Comparison of ENCODE assay signal across 8 cellular contexts in genomic region chr7:135160098-135160857, GRCh38. TPM values are rescaled to one million over a fixed set of nuclear protein-coding genes. Genes with fewer than 3 reads are reported as not detected.
A peak's percentile ranks its signal among the peaks of the same experiment; 100 is the strongest.
DNase-seq lines count a peak whose midpoint lies in the region; ATAC-seq and TF ChIP-seq lines count a peak whose summit lies in the region.

No MANE protein-coding gene starts in this region.

- CTCF ChIA-PET in activated B cell treated with CpG ODN at 0.5 μM for 24 hours (lab: Charles Lee), result interaction anchor here (1.2 to 4.9 kb wide), 3 partner anchors 9 to 13 kb away, joined by 6 to 36 read pairs (median 11); partner anchors contain the start of genes CYREN and TMEM140

- H3K9me3 Mint-ChIP-seq in activated B cell treated with CpG ODN at 0.5 μM for 24 hours (peaks cover 20% of the 10 kb centered on the region), immature natural killer cell (peaks cover 12 to 19% (median 17%) of the 10 kb centered on the region in 6 donors)

- peak; percentile 57 for ATAC-seq in HG02938 (IDR thresholded peaks at IDR 0.05; ENCODE audit: unreplicated experiment)
- peak; percentile 20 for ATAC-seq in activated B cell treated with CpG ODN at 0.5 μM for 24 hours (ENCODE audit: low read depth)
- no peak for ATAC-seq in thoracic aorta (ENCODE audit: insufficient number of reproducible peaks, low FRiP score, low read depth)
- ATAC-seq in GM18858 (IDR thresholded peaks at IDR 0.05; ENCODE audit: unreplicated experiment), result no peak

- H3K36me3 Mint-ChIP-seq in activated B cell treated with CpG ODN at 0.5 μM for 24 hours (ENCODE audit: low read depth) (peaks cover 76% of the 10 kb centered on the region), immature natural killer cell (peaks cover 16 to 50% (median 36%) of the 10 kb centered on the region in 3 donors)

- POLR2A ChIA-PET in activated B cell treated with CpG ODN at 0.5 μM for 24 hours (lab: Charles Lee), result interaction anchor here (0.7 to 6.4 kb wide), 9 partner anchors 10 to 398 kb away, joined by 3 to 119 read pairs (median 7); partner anchors contain the start of genes AGBL3, CYREN and TMEM140

- peaks cover 35 to 60% of the 10 kb centered on the region in 2 donors for H3K4me1 ChIP-seq in thoracic aorta (ENCODE audit: control insufficient read depth in 1 of 2, low read depth in 2 of 2)

- peaks cover 11% of the 10 kb centered on the region for H3K9me3 ChIP-seq in thoracic aorta

- H3K27me3 Mint-ChIP-seq in activated B cell treated with CpG ODN at 0.5 μM for 24 hours (no peaks in the 10 kb centered on the region), immature natural killer cell (ENCODE audit: low read depth in 3 of 3) (peaks cover 0 to 4% (median 4%) of the 10 kb centered on the region in 3 donors)

- peaks cover 50% of the 10 kb centered on the region for H3K4me1 Mint-ChIP-seq in activated B cell treated with CpG ODN at 0.5 μM for 24 hours
- peaks cover 65 to 82% of the 10 kb centered on the region in 2 donors for H3K4me1 Mint-ChIP-seq in immature natural killer cell

- H3K36me3 ChIP-seq in thoracic aorta, result peaks cover 5% of the 10 kb centered on the region

- H3K27ac Mint-ChIP-seq in activated B cell treated with CpG ODN at 0.5 μM for 24 hours (peak overlapping the region; percentile 93), immature natural killer cell (peak overlapping the region; percentile 68 to 92 (median 83))

- H3K4me3 ChIP-seq in thoracic aorta, result no peak overlapping the region

- TF ChIP-seq CTCF in GM13976 (IDR thresholded peaks at IDR 0.05; ENCODE audit: borderline replicate concordance, control extremely low read depth, extremely low read depth, insufficient read depth, missing control alignments), result no peak
- TF ChIP-seq CTCF in activated B cell treated with CpG ODN at 0.5 μM for 24 hours (IDR thresholded peaks at IDR 0.05), result no peak
- TF ChIP-seq CTCF in thoracic aorta (IDR thresholded peaks at IDR 0.05), result no peak

- peak; percentile 22 for DNase-seq in GM13976 (ENCODE audit: low spot score)
- no peak for DNase-seq in activated B cell treated with CpG ODN at 0.5 μM for 24 hours
- DNase-seq in immature natural killer cell, result no peak
- DNase-seq in thoracic aorta (ENCODE audit: low spot score), result no peak
- no peak for DNase-seq in NCI-H524 (lab: John Stamatoyannopoulos, UW)
- DNase-seq in cerebellar nuclear complex (lab: John Stamatoyannopoulos, UW), result no peak

- H3K4me3 Mint-ChIP-seq in activated B cell treated with CpG ODN at 0.5 μM for 24 hours (peak overlapping the region; percentile 65), immature natural killer cell (peak overlapping the region; percentile 18 to 68 (median 51))

- intact Hi-C loops in activated B cell treated with CpG ODN at 0.5 μM for 24 hours (cut with micrococcal nuclease), result loop anchor here (5.0 kb wide), 1 partner anchor 703 kb away; the partner anchor contains the start of gene AKR1B1

- in situ Hi-C loops in GM13976 (cut with MboI; ENCODE audit: low sequenced_read_pairs, unreplicated experiment), result no loop called here

- no peaks in the 10 kb centered on the region for H3K27me3 ChIP-seq in thoracic aorta (replicated peaks; ENCODE audit: insufficient read depth)

- peak overlapping the region; percentile 24 to 40 for H3K27ac ChIP-seq in thoracic aorta

RNA-seq across cellular contexts. Expression of gene CYREN, which starts 10.2 kb away (rescaled TPM):
- total RNA-seq in activated B cell treated with CpG ODN at 0.5 μM for 24 hours (78.2 and 79.3 TPM in 2 replicates), thoracic aorta (10 to 100 TPM; 37.6 to 54.1 TPM)
- polyA plus RNA-seq in immature natural killer cell, result 10 to 100 TPM; 34.8 to 54.7 (median 53.1) TPM

RNA-seq across cellular contexts. Expression of gene TMEM140, which starts 12.4 kb away (rescaled TPM):
- total RNA-seq in activated B cell treated with CpG ODN at 0.5 μM for 24 hours (18.6 and 20.9 TPM in 2 replicates), thoracic aorta (10 to 100 TPM; 20.6 to 27.6 TPM)
- polyA plus RNA-seq in immature natural killer cell, result 10 to 100 TPM; 14.5 to 47.5 (median 17.6) TPM

RNA-seq across cellular contexts. Expression of gene WDR91, which starts 51.0 kb away (rescaled TPM):
- total RNA-seq in activated B cell treated with CpG ODN at 0.5 μM for 24 hours, result 59.5 and 60.1 TPM in 2 replicates
- 1 to 10 TPM; 2.1 to 5.8 (median 3.2) TPM for polyA plus RNA-seq in immature natural killer cell
- 10 to 100 TPM; 36.2 to 78.3 TPM for total RNA-seq in thoracic aorta

Comparison
In these comparisons a context has a peak if more than half of its experiments do, and no peak if none do; other contexts are left out.
1. ATAC-seq: peak in HG02938 (single experiment) and activated B cell treated with CpG ODN at 0.5 μM for 24 hours (single experiment); none in thoracic aorta (single experiment) and GM18858 (single experiment).